Comparison of ENCODE assay signal across 1 cellular context in genomic region chr3:71601811-71602210, GRCh38.
TF ChIP-seq lines count a peak whose summit lies in the region.

No MANE protein-coding gene starts in this region.

TF ChIP-seq in K562, 482 proteins besides CTCF, POLR2A, EP300 and RAD21 (continued from another document):
- TF ChIP-seq ZNF79 (CRISPR knock-in tag; IDR thresholded peaks at IDR 0.05; ENCODE audit: low read depth) (no peak), DDX20 (tag; IDR thresholded peaks at IDR 0.05; ENCODE audit: low read depth) (no peak), PHTF2 (CRISPR knock-in tag; IDR thresholded peaks at IDR 0.05) (no peak), ATF3 (IDR thresholded peaks at IDR 0.05) (peak; percentile 74), ATF3 (CRISPR knock-in tag; conservative IDR thresholded peaks at IDR 0.05) (no peak), ZNF121 (CRISPR knock-in tag; conservative IDR thresholded peaks at IDR 0.05) (no peak), TGIF2 (CRISPR knock-in tag; IDR thresholded peaks at IDR 0.05) (no peak)
